Comparison of ENCODE assay signal across 24 cellular contexts in genomic region chr18:4335386-4335785, GRCh38.
DNase-seq lines count a peak whose midpoint lies in the region; ATAC-seq, FAIRE-seq and TF ChIP-seq lines count a peak whose summit lies in the region.
"Had no signal": no experiment of that assay in that cellular context is flagged by ENCODE, and none has a peak within 500 bp of the region (broad histone marks: within the 10 kb centered on the region; RNA-seq: fewer than 3 reads in every experiment).

No MANE protein-coding gene starts in this region.

- H3K9me2 ChIP-seq in GM23338 (ENCODE audit: insufficient read depth) = peaks cover 4% of the 10 kb centered on the region; the same call in 1 of the 2 replicates

- H3K4me3 Mint-ChIP-seq in GM23338 (peak overlapping the region; percentile 43; the same call in 2 of the 3 replicates), neural progenitor cell (no peak overlapping the region)
- H3K4me3 Mint-ChIP-seq: B cell; CD4-positive, alpha-beta T cell; CD8-positive, alpha-beta T cell had no signal

- no peak overlapping the region for H2BK15ac ChIP-seq in H1 (ENCODE audit: low read length)

- H3K18ac ChIP-seq in H1 (ENCODE audit: extremely low read depth, low read length) = no peak overlapping the region

- H3K4ac ChIP-seq in H1 (replicated peaks; ENCODE audit: insufficient read length, low read depth, low read length) = no peak overlapping the region

- H3K79me1 ChIP-seq in H1 (ENCODE audit: low read depth, low read length) = 0 out of 2 replicates have a peak, but pooled peaks cover 2% of the 10 kb centered on the region

- no peak overlapping the region for H4K8ac ChIP-seq in H1 (ENCODE audit: extremely low read depth, insufficient read depth, low read length)

- H3K27ac ChIP-seq in GM23338 (ENCODE audit: low read depth) (no peak overlapping the region), H1 (ENCODE audit: low read depth, low read length) (no peak overlapping the region), neural progenitor cell (peak overlapping the region; percentile 47)
- H3K27ac ChIP-seq: 22Rv1; A549; BLaER1 treated with 17β-estradiol and CSF1 and Interleukin-3, amounts not matched to agents 10 nM and 100 nM; C4-2B had no signal

- H2BK120ac ChIP-seq in H1 (replicated peaks; ENCODE audit: low read depth, low read length) = no peak overlapping the region

- H2BK12ac ChIP-seq in H1 (ENCODE audit: low read depth, low read length) = no peak overlapping the region

- ATAC-seq in GM23338 = peak; percentile 69
- ATAC-seq in HG02885 (IDR thresholded peaks at IDR 0.05; ENCODE audit: poor library complexity, unreplicated experiment) = no peak
- ATAC-seq: A549; CD8-positive, alpha-beta T cell; GM12878 had no signal

- no peak overlapping the region for H2AK5ac ChIP-seq in H1 (ENCODE audit: low read depth, low read length)

- TF ChIP-seq EP300 in H1 (IDR thresholded peaks at IDR 0.05; ENCODE audit: borderline replicate concordance in 1 of 2, low read depth in 2 of 2, low read length in 2 of 2) = no peak

- no peak overlapping the region for H3K14ac ChIP-seq in H1 (ENCODE audit: insufficient read length)

- H4K91ac ChIP-seq in H1 (replicated peaks; ENCODE audit: insufficient read length, low read length) = no peak overlapping the region

- FAIRE-seq in H1 (lab: Jason Lieb, UNC) = peak; percentile 7
- FAIRE-seq: A549, D721Med, GM12878, GM12892, GM18507 had no signal

- H3K4me1 ChIP-seq in GM23338 (ENCODE audit: insufficient read depth) (peaks cover 39% of the 10 kb centered on the region), H1 (replicated peaks in 1 of 4; ENCODE audit: control insufficient read depth in 3 of 4, insufficient read depth in 4 of 4, low read length in 3 of 4) (peaks cover 0 to 3% (median 2%) of the 10 kb centered on the region in 4 experiments; a peak in 2 of 7 replicates), neural progenitor cell (peaks cover 21% of the 10 kb centered on the region)
- H3K4me1 ChIP-seq: A549; BLaER1 treated with 17β-estradiol and CSF1 and Interleukin-3, amounts not matched to agents 10 nM and 100 nM; Caco-2 had no signal

- H3K9me3 ChIP-seq in H1 (ENCODE audit: insufficient read depth in 2 of 2, low read depth in 1 of 2, low read length in 1 of 2) (no peaks in the 10 kb centered on the region), neural progenitor cell (ENCODE audit: low read depth) (no peaks in the 10 kb centered on the region)
- H3K9me3 ChIP-seq: A549; BLaER1 treated with 17β-estradiol and CSF1 and Interleukin-3, amounts not matched to agents 10 nM and 100 nM; Caco-2 had no signal

- no peak for TF ChIP-seq CTCF in GM23338 (conservative IDR thresholded peaks at IDR 0.05; ENCODE audit: low read depth in 2 of 2)
- no peak for TF ChIP-seq CTCF in H1 (IDR thresholded peaks at IDR 0.05; ENCODE audit: control extremely low read depth in 1 of 3, insufficient read depth in 1 of 3, low read depth in 1 of 3, low read length in 3 of 3)
- TF ChIP-seq CTCF in neural progenitor cell (IDR thresholded peaks at IDR 0.05) = no peak

- H3K36me3 ChIP-seq in GM23338 (ENCODE audit: insufficient read depth) (no peaks in the 10 kb centered on the region), H1 (ENCODE audit: control insufficient read depth in 2 of 4, insufficient read depth in 4 of 4, low read length in 3 of 4) (no peaks in the 10 kb centered on the region), neural progenitor cell (no peaks in the 10 kb centered on the region)
- H3K36me3 ChIP-seq: BLaER1 treated with 17β-estradiol and CSF1 and Interleukin-3, amounts not matched to agents 10 nM and 100 nM had no signal

- CTCF ChIA-PET in H1 (lab: Charles Lee; ENCODE audit: partially characterized antibody) = interaction anchor here (1.0 kb wide), 1 partner anchor 12 kb away, joined by 3 read pairs; no protein-coding TSS in a partner anchor

- H2AFZ ChIP-seq in GM23338 (no peak overlapping the region), H1 (ENCODE audit: low read length) (no peak overlapping the region), neural progenitor cell (replicated peaks) (no peak overlapping the region)

- POLR2A ChIA-PET in H1 (lab: Charles Lee; ENCODE audit: partially characterized antibody) = interaction anchor here (1.6 kb wide), 1 partner anchor 229 kb away, joined by 6 read pairs; no protein-coding TSS in a partner anchor

- no peak overlapping the region for H2BK20ac ChIP-seq in H1 (ENCODE audit: low read length)

- H3K23ac ChIP-seq in H1 (ENCODE audit: insufficient read length) = no peak overlapping the region

- H4K20me1 ChIP-seq in GM23338 (replicated peaks; ENCODE audit: insufficient read depth) = no peaks in the 10 kb centered on the region
- peaks cover 0 to 2% of the 10 kb centered on the region in 2 experiments for H4K20me1 ChIP-seq in H1 (replicated peaks in 1 of 2; ENCODE audit: control insufficient read depth in 1 of 2, insufficient read depth in 2 of 2, low read length in 2 of 2)
- H4K20me1 ChIP-seq in neural progenitor cell (ENCODE audit: low read depth) = no peaks in the 10 kb centered on the region
- H4K20me1 ChIP-seq: BLaER1 treated with 17β-estradiol and CSF1 and Interleukin-3, amounts not matched to agents 10 nM and 100 nM had no signal

- H3K56ac ChIP-seq in H1 (replicated peaks; ENCODE audit: insufficient read length, low read depth, low read length) = no peak overlapping the region

- H3K4me2 ChIP-seq in GM23338 (peak overlapping the region; percentile 16; the same call in 1 of the 2 replicates), H1 (ENCODE audit: insufficient read depth in 1 of 2, low read depth in 2 of 2, low read length in 2 of 2) (no peak overlapping the region), neural progenitor cell (peak overlapping the region; percentile 5)
- H3K4me2 ChIP-seq: A549; BLaER1 treated with 17β-estradiol and CSF1 and Interleukin-3, amounts not matched to agents 10 nM and 100 nM had no signal

- H4K5ac ChIP-seq in H1 (ENCODE audit: insufficient read length, low read depth, low read length) = no peak overlapping the region

- no peaks in the 10 kb centered on the region for H3K27me3 ChIP-seq in GM23338 (ENCODE audit: insufficient read depth)
- no peaks in the 10 kb centered on the region for H3K27me3 ChIP-seq in H1 (replicated peaks in 1 of 4; ENCODE audit: control insufficient read depth in 3 of 4, extremely low read depth in 1 of 4, insufficient read depth in 3 of 4, low read length in 3 of 4)
- H3K27me3 ChIP-seq in neural progenitor cell = no peaks in the 10 kb centered on the region
- H3K27me3 ChIP-seq: BLaER1 treated with 17β-estradiol and CSF1 and Interleukin-3, amounts not matched to agents 10 nM and 100 nM had no signal

- no peaks in the 10 kb centered on the region for H3K9me3 Mint-ChIP-seq in GM23338
- no peaks in the 10 kb centered on the region for H3K9me3 Mint-ChIP-seq in neural progenitor cell

- 44% methylated on average over 1 of the region's 1 CpG; no CpG with 5 or more reads in 1 of the 2 experiments for WGBS in H1 (ENCODE audit: extremely low coverage in 1 of 2, insufficient coverage in 1 of 2, insufficient read length in 1 of 2, insufficient replicate concordance in 2 of 2, low coverage in 1 of 2, low lambda C conversion rate in 2 of 2, missing lambda C conversion rate in 1 of 2), 2 experiments

- H2BK5ac ChIP-seq in H1 (ENCODE audit: low read depth, low read length) = no peak overlapping the region

- peak overlapping the region; percentile 84; the same call in 1 of the 2 replicates for H3K27ac Mint-ChIP-seq in GM23338
- H3K27ac Mint-ChIP-seq in neural progenitor cell = no peak overlapping the region
- H3K27ac Mint-ChIP-seq: B cell; CD4-positive, alpha-beta T cell; CD8-positive, alpha-beta T cell had no signal

- H3K79me2 ChIP-seq in GM23338 (replicated peaks; ENCODE audit: insufficient read depth) = no peaks in the 10 kb centered on the region
- peaks cover 0 to 13% of the 10 kb centered on the region in 2 experiments; a peak in 2 of 4 replicates for H3K79me2 ChIP-seq in H1 (ENCODE audit: control insufficient read depth in 1 of 2, insufficient read depth in 2 of 2, low read length in 2 of 2)
- H3K79me2 ChIP-seq in neural progenitor cell (ENCODE audit: low read depth) = peaks cover 25% of the 10 kb centered on the region

- no peak overlapping the region for H3K9ac ChIP-seq in H1 (replicated peaks in 1 of 4; ENCODE audit: extremely low read depth in 1 of 4, low read depth in 3 of 4, low read length in 3 of 4)
- H3K9ac ChIP-seq in neural progenitor cell = no peak overlapping the region
- H3K9ac ChIP-seq: BLaER1 treated with 17β-estradiol and CSF1 and Interleukin-3, amounts not matched to agents 10 nM and 100 nM had no signal

- TF ChIP-seq POLR2A in H1 (IDR thresholded peaks at IDR 0.05; ENCODE audit: control extremely low read depth in 1 of 2, low read depth in 2 of 2, low read length in 2 of 2) = no peak

- no peak for TF ChIP-seq RAD21 in H1 (IDR thresholded peaks at IDR 0.05 in 1 of 2, conservative IDR thresholded peaks at IDR 0.05 in 1 of 2; ENCODE audit: low read depth in 2 of 2, low read length in 2 of 2)

- no peaks in the 10 kb centered on the region for H3K23me2 ChIP-seq in H1 (ENCODE audit: low read depth, low read length)

- peak; percentile 35 for DNase-seq in GM23338 (ENCODE audit: low spot score)
- DNase-seq in SK-MEL-5 (ENCODE audit: low read depth, low spot score) = peak; percentile 42
- DNase-seq in H1 (ENCODE audit: low read depth in 1 of 2, low spot score in 2 of 2) = no peak
- DNase-seq in neural progenitor cell (ENCODE audit: low spot score) = no peak
- DNase-seq in NOMO-1 treated with dmso at 0.1 percent for 144 hours (lab: John Stamatoyannopoulos, UW; ENCODE audit: unreplicated experiment) = no peak
- no peak for DNase-seq in central memory CD4-positive, alpha-beta T cell
- DNase-seq: AML-193; Caco-2; Calu3; CD4-positive, alpha-beta T cell; CD8-positive, alpha-beta T cell; DND-41; EL; GDM1 had no signal

- H3K4me3 ChIP-seq in GM23338 (no peak overlapping the region), H1 (ENCODE audit: extremely low read depth in 1 of 4, insufficient read depth in 2 of 4, low read depth in 3 of 4, low read length in 4 of 4) (no peak overlapping the region), neural progenitor cell (no peak overlapping the region)
- H3K4me3 ChIP-seq: A549; BLaER1 treated with 17β-estradiol and CSF1 and Interleukin-3, amounts not matched to agents 10 nM and 100 nM; GM12878 had no signal

- H3K27me3 Mint-ChIP-seq in GM23338 (ENCODE audit: insufficient read depth, low read depth, poor library complexity) (peaks cover 1% of the 10 kb centered on the region), neural progenitor cell (ENCODE audit: insufficient read depth, low read depth) (peaks cover 3% of the 10 kb centered on the region)
- H3K27me3 Mint-ChIP-seq: B cell; CD4-positive, alpha-beta T cell had no signal

- H3K36me3 Mint-ChIP-seq in GM23338 (ENCODE audit: low read depth) (peaks cover 5% of the 10 kb centered on the region; the same call in 2 of the 3 replicates), neural progenitor cell (no peaks in the 10 kb centered on the region)
- H3K36me3 Mint-ChIP-seq: CD8-positive, alpha-beta T cell had no signal

- peaks cover 48% of the 10 kb centered on the region for H3K4me1 Mint-ChIP-seq in GM23338
- H3K4me1 Mint-ChIP-seq in neural progenitor cell = peaks cover 3% of the 10 kb centered on the region
- H3K4me1 Mint-ChIP-seq: B cell had no signal

- no peaks in the 10 kb centered on the region for H3F3A ChIP-seq in GM23338 (replicated peaks; ENCODE audit: low read depth)
- peaks cover 8% of the 10 kb centered on the region for H3F3A ChIP-seq in neural progenitor cell (ENCODE audit: low read depth)

- in situ Hi-C loops in SK-MEL-5 (cut with HindIII; ENCODE audit: low pct_unique_long_range_greater_than_20kb, low sequenced_read_pairs) = no loop called here

Comparison
In these comparisons a context has a peak if more than half of its experiments do, and no peak if none do; other contexts are left out.
1. DNase-seq: peak in GM23338 (single experiment) and SK-MEL-5 (single experiment); none in H1 (0 of 2), neural progenitor cell (single experiment), NOMO-1 treated with dmso at 0.1 percent for 144 hours (single experiment) and central memory CD4-positive, alpha-beta T cell (single experiment).
2. H3K4me2 ChIP-seq: peak in GM23338 (single experiment) and neural progenitor cell (single experiment); none in H1 (0 of 2).